Comparison of ENCODE assay signal across 1 cellular context in genomic region chr20:37925265-37926165, GRCh38.
TF ChIP-seq lines count a peak whose summit lies in the region.

No MANE protein-coding gene starts in this region.

TF ChIP-seq in HepG2, 621 proteins besides CTCF, POLR2A, EP300 and RAD21 (continued from another document and continues in another):
- TF ChIP-seq ZNF281 (CRISPR knock-in tag; IDR thresholded peaks at IDR 0.05; ENCODE audit: borderline replicate concordance) (no peak), ZMYM3 (CRISPR knock-in tag; IDR thresholded peaks at IDR 0.05) (peak; percentile 92), ZKSCAN8 (CRISPR knock-in tag; IDR thresholded peaks at IDR 0.05; ENCODE audit: borderline replicate concordance) (no peak), ZNF431 (CRISPR knock-in tag; IDR thresholded peaks at IDR 0.05; ENCODE audit: borderline replicate concordance, low read depth) (no peak), MEIS1 (CRISPR knock-in tag; IDR thresholded peaks at IDR 0.05; ENCODE audit: borderline replicate concordance) (no peak), MBNL3 (CRISPR knock-in tag; conservative IDR thresholded peaks at IDR 0.05) (no peak), HNF4A (CRISPR knock-in tag; IDR thresholded peaks at IDR 0.05) (no peak), ZNF577 (CRISPR knock-in tag; IDR thresholded peaks at IDR 0.05; ENCODE audit: borderline replicate concordance, low read depth) (no peak), ZBTB20 (CRISPR knock-in tag; IDR thresholded peaks at IDR 0.05; ENCODE audit: borderline replicate concordance, low read depth) (no peak), ZNF687 (CRISPR knock-in tag; IDR thresholded peaks at IDR 0.05) (no peak), POGK (CRISPR knock-in tag; conservative IDR thresholded peaks at IDR 0.05) (no peak), HDAC2 (CRISPR knock-in tag; IDR thresholded peaks at IDR 0.05) (no peak), ELF1 (CRISPR knock-in tag; IDR thresholded peaks at IDR 0.05) (no peak), JUND (CRISPR knock-in tag; IDR thresholded peaks at IDR 0.05) (0 out of 2 replicates have a peak, but pooled peaks have one; percentile 18), IKZF4 (CRISPR knock-in tag; IDR thresholded peaks at IDR 0.05; ENCODE audit: borderline replicate concordance, low read depth, not compliant biosample characterization) (no peak), ARID4A (CRISPR knock-in tag; IDR thresholded peaks at IDR 0.05; ENCODE audit: borderline replicate concordance) (peak; percentile 38; the same call in 1 of the 2 replicates), DMTF1 (CRISPR knock-in tag; IDR thresholded peaks at IDR 0.05) (no peak), HNF1A (IDR thresholded peaks at IDR 0.05; ENCODE audit: low read depth) (no peak), HNF1A (CRISPR knock-in tag; IDR thresholded peaks at IDR 0.05; ENCODE audit: borderline replicate concordance) (no peak), KLF13 (CRISPR knock-in tag; IDR thresholded peaks at IDR 0.05) (no peak), ZNF597 (CRISPR knock-in tag; IDR thresholded peaks at IDR 0.05) (no peak), MAFK (conservative IDR thresholded peaks at IDR 0.05 in 1 of 2, IDR thresholded peaks at IDR 0.05 in 1 of 2; ENCODE audit: low read length in 2 of 2) (no peak), ZNF576 (CRISPR knock-in tag; IDR thresholded peaks at IDR 0.05) (no peak), SP1 (IDR thresholded peaks at IDR 0.05) (no peak), SP1 (CRISPR knock-in tag; IDR thresholded peaks at IDR 0.05) (no peak), ZNF83 (CRISPR knock-in tag; IDR thresholded peaks at IDR 0.05; ENCODE audit: borderline replicate concordance) (no peak), CHCHD3 (CRISPR knock-in tag; IDR thresholded peaks at IDR 0.05) (0 out of 2 replicates have a peak, but pooled peaks have one; percentile 45), TBP (CRISPR knock-in tag; IDR thresholded peaks at IDR 0.05) (no peak), SPEN (CRISPR knock-in tag; IDR thresholded peaks at IDR 0.05; ENCODE audit: low read depth) (no peak), MEF2D (CRISPR knock-in tag; IDR thresholded peaks at IDR 0.05) (no peak), ZNF260 (CRISPR knock-in tag; IDR thresholded peaks at IDR 0.05; ENCODE audit: borderline replicate concordance, low read depth) (no peak), LCORL (IDR thresholded peaks at IDR 0.05) (no peak), LCORL (CRISPR knock-in tag; IDR thresholded peaks at IDR 0.05) (no peak), ZNF768 (CRISPR knock-in tag; IDR thresholded peaks at IDR 0.05) (peak; percentile 95), KLF12 (CRISPR knock-in tag; IDR thresholded peaks at IDR 0.05; ENCODE audit: borderline replicate concordance) (no peak), ZBTB44 (CRISPR knock-in tag; IDR thresholded peaks at IDR 0.05) (no peak), RFX3 (CRISPR knock-in tag; IDR thresholded peaks at IDR 0.05) (no peak), CEBPG (CRISPR knock-in tag; IDR thresholded peaks at IDR 0.05) (peak; percentile 59)
